ENCODE assay signal across 24 cellular contexts in the genomic region with DNA sequence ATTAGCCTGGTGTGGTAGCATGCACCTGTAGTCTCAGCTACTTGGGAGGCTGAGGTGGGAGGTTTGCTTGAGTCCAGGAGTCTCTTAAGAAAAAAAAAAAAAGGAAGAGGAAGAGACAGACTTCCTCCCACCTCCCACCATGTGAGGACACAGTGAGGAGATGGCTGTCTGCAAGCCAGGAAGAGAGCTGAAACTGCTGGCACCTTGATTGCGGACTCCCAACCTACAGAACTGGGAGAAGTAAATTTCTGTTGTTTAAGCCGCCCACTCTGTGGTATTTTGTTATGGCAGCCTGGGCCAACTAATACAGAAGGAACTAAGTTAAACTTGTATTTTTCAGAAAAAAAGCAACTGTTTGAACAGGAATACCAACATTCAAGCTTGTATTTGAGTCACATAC. TPM values are rescaled to one million over a fixed set of nuclear protein-coding genes. Genes with fewer than 3 reads are reported as not detected.
"Had no signal": no experiment of that assay in that cellular context is flagged by ENCODE, and none has a peak within 500 bp of the region (broad histone marks: within the 10 kb centered on the region; RNA-seq: fewer than 3 reads in every experiment).

No MANE protein-coding gene starts in this region.

- H3K4me3 Mint-ChIP-seq: activated CD4-positive, alpha-beta memory T cell treated with anti-CD3 and anti-CD28 coated beads, Interleukin-2, amount 10 ng/mL, durations not matched to agents 7 days and 5 days; activated CD8-positive, alpha-beta memory T cell treated with anti-CD3 and anti-CD28 coated beads, Interleukin-2, amount 10 ng/mL, durations not matched to agents 7 days and 5 days; central memory CD8-positive, alpha-beta T cell; naive thymus-derived CD8-positive, alpha-beta T cell; neural crest cell had no signal

- H3K4me3 ChIP-seq: breast epithelium, lower lobe of right lung, tibial nerve had no signal

- H3K27ac Mint-ChIP-seq: activated CD4-positive, alpha-beta memory T cell treated with anti-CD3 and anti-CD28 coated beads, Interleukin-2, amount 10 ng/mL, durations not matched to agents 7 days and 5 days; activated CD8-positive, alpha-beta memory T cell treated with anti-CD3 and anti-CD28 coated beads, Interleukin-2, amount 10 ng/mL, durations not matched to agents 7 days and 5 days; activated naive CD4-positive, alpha-beta T cell treated with anti-CD3 and anti-CD28 coated beads, Interleukin-2, amount 50 U/mL, for 72 hours; activated T-helper 2 cell treated with anti-CD3 and anti-CD28 coated beads, Interferon-gamma antibody, Interleukin-2, Interleukin-4, amounts not matched to agents 10 μg/mL and 5 μg/mL and 100 μg/mL, durations not matched to agents 14 hours and 24 hours and 36 hours had no signal

- H3K36me3 Mint-ChIP-seq: activated naive CD4-positive, alpha-beta T cell treated with anti-CD3 and anti-CD28 coated beads, Interleukin-2, amount 50 U/mL, for 72 hours had no signal

- DNase-seq: activated CD4-positive, alpha-beta memory T cell treated with anti-CD3 and anti-CD28 coated beads, Interleukin-2, amount 10 ng/mL, durations not matched to agents 7 days and 5 days; activated CD4-positive, alpha-beta T cell treated with anti-CD3 and anti-CD28 coated beads for 48 hours; activated CD8-positive, alpha-beta memory T cell treated with anti-CD3 and anti-CD28 coated beads, Interleukin-2, amount 10 ng/mL, durations not matched to agents 7 days and 5 days; activated naive CD4-positive, alpha-beta T cell; activated T-cell treated with anti-CD3 and anti-CD28 coated beads, Interleukin-2, amount 50 U/mL, for 48 hours; dermis blood vessel endothelial cell; effector CD8-positive, alpha-beta T cell; kidney glomerular epithelial cell; lower lobe of right lung; naive thymus-derived CD8-positive, alpha-beta T cell; right cardiac atrium; stimulated activated CD4-positive, alpha-beta T cell treated with anti-CD3 and anti-CD28 coated beads, Interleukin-15, amount 100 ng/mL, for 24 hours; stimulated activated CD4-positive, alpha-beta T cell treated with anti-CD3 and anti-CD28 coated beads, Interleukin-2, amount 100 ng/mL, for 24 hours; stimulated activated naive CD4-positive, alpha-beta T cell; T1000 had no signal

- H3K27me3 Mint-ChIP-seq: activated CD4-positive, alpha-beta memory T cell treated with anti-CD3 and anti-CD28 coated beads, Interleukin-2, amount 10 ng/mL, durations not matched to agents 7 days and 5 days; activated CD8-positive, alpha-beta memory T cell treated with anti-CD3 and anti-CD28 coated beads, Interleukin-2, amount 10 ng/mL, durations not matched to agents 7 days and 5 days; central memory CD8-positive, alpha-beta T cell; naive thymus-derived CD8-positive, alpha-beta T cell had no signal

- H3K4me1 ChIP-seq: breast epithelium, lower lobe of right lung, tibial nerve had no signal

- H3K27me3 ChIP-seq: breast epithelium, tibial nerve had no signal

- ATAC-seq: activated CD4-positive, CD25-positive, alpha-beta regulatory T cell treated with anti-CD3 and anti-CD28 coated beads, Interleukin-2, amount 50 U/mL, for 24 hours; activated CD8-positive, alpha-beta memory T cell treated with anti-CD3 and anti-CD28 coated beads, Interleukin-2, amount 10 ng/mL, durations not matched to agents 7 days and 5 days; activated naive CD4-positive, alpha-beta T cell treated with anti-CD3 and anti-CD28 coated beads, Interleukin-2, amount 50 U/mL, for 72 hours; left lobe of liver; lower lobe of right lung; naive thymus-derived CD8-positive, alpha-beta T cell; right cardiac atrium had no signal

- H3K36me3 ChIP-seq: breast epithelium, lower lobe of right lung had no signal

- H3K27ac ChIP-seq: breast epithelium, epithelial cell of prostate, lower lobe of right lung, tibial nerve had no signal

- H3K9me3 ChIP-seq: breast epithelium, lower lobe of right lung, tibial nerve had no signal

- H3K9me3 Mint-ChIP-seq: activated CD4-positive, alpha-beta memory T cell treated with anti-CD3 and anti-CD28 coated beads, Interleukin-2, amount 10 ng/mL, durations not matched to agents 7 days and 5 days; activated naive CD4-positive, alpha-beta T cell treated with anti-CD3 and anti-CD28 coated beads, Interleukin-2, amount 50 U/mL, for 72 hours; activated T-helper 2 cell treated with anti-CD3 and anti-CD28 coated beads, Interferon-gamma antibody, Interleukin-2, Interleukin-4, amounts not matched to agents 10 μg/mL and 5 μg/mL and 100 μg/mL, durations not matched to agents 14 hours and 24 hours and 36 hours; central memory CD8-positive, alpha-beta T cell; naive thymus-derived CD8-positive, alpha-beta T cell; neural crest cell had no signal

- H3K4me1 Mint-ChIP-seq: neural crest cell had no signal

RNA-seq across cellular contexts. Expression of a gene that starts 43.5 kb away (rescaled TPM):
- total RNA-seq: left lobe of liver had no signal
